In the genomic region with DNA sequence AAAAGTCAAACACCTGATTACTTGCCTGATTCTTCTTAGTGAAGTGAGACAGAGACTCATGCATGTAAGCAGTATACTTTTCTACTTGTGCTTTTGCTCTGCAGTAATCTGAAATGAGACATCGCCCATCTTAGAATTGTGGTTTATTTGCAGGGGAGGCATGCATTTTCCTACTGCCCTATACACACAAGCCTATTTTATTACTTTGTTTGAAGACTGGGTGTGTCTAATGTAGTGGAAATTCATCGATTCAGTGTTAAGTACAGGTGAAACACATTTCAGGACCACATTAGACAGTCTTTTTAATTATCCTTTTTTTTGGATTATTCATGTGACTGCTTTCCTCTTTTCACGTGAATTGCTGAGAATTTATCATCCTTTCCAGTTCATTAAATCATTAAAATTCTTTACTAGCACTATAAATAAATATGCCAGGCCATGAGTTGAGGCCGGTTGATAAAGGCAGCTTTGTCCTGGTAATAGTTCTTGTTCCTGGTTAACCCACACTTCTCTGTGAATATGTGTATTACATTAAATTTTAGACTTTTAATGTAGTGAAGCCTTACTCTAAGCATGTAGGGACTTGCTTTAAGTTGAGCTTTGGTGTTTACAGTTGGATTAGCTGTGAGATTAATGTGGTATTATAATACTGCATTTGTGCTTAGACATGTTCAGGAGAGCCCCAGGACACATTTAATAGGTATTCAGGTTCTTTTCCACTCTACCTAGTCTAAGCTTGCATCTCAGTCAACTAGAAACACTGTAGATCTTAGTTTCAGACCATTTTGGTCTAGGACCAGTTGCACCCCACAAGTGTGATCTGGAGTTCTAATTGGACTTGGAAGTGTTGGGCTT, we compare ENCODE assay signal across 17 cellular contexts. TPM values are rescaled to one million over a fixed set of nuclear protein-coding genes. Genes with fewer than 3 reads are reported as not detected.
DNase-seq lines count a peak whose midpoint lies in the region; ATAC-seq and TF ChIP-seq lines count a peak whose summit lies in the region.
"Had no signal": no experiment of that assay in that cellular context is flagged by ENCODE, and none has a peak within 500 bp of the region (broad histone marks: within the 10 kb centered on the region; RNA-seq: fewer than 3 reads in every experiment).

No MANE protein-coding gene starts in this region.

- H3K36me3 Mint-ChIP-seq in WTC11 (peaks cover 6% of the 10 kb centered on the region), osteocyte (ENCODE audit: unreplicated experiment) (peaks cover 2% of the 10 kb centered on the region)
- H3K36me3 Mint-ChIP-seq: stimulated activated memory B cell treated with anti-CD40 and anti-IgM and Interleukin-4, amounts not matched to agents 10 μg/mL and 1 μg/mL and 100 μg/mL, for 72 hours had no signal

- peak overlapping the region; percentile 1 for H3K4me3 ChIP-seq in mucosa of stomach (ENCODE audit: low read length)
- H3K4me3 ChIP-seq: lung, Peyer's patch, psoas muscle, upper lobe of right lung had no signal

- H3K9ac ChIP-seq in mucosa of stomach (ENCODE audit: low read length): peak overlapping the region; percentile 51

- DNase-seq in HT-29 (ENCODE audit: low spot score) (peak; percentile 60), NCI-H146 treated with DMSO at 0.1 percent for 48 hours (lab: John Stamatoyannopoulos, UW; ENCODE audit: unreplicated experiment) (peak; percentile 91), WTC11 (ENCODE audit: low spot score) (no peak), osteocyte (ENCODE audit: extremely low spot score, unreplicated experiment) (no peak), NCI-H1092 (lab: John Stamatoyannopoulos, UW) (no peak), germinal center (ENCODE audit: low spot score) (no peak)
- DNase-seq: activated CD8-positive, alpha-beta T cell treated with anti-CD3 and anti-CD28 coated beads, Interleukin-2, amount 10 ng/mL, durations not matched to agents 7 days and 5 days; MV-4-11; NCI-H446; Peyer's patch; psoas muscle; upper lobe of right lung had no signal

- H3K9me3 Mint-ChIP-seq in WTC11 (no peaks in the 10 kb centered on the region; the same call in 1 of the 2 replicates), osteocyte (ENCODE audit: unreplicated experiment) (no peaks in the 10 kb centered on the region)
- H3K9me3 Mint-ChIP-seq: stimulated activated memory B cell treated with anti-CD40 and anti-IgM and Interleukin-4, amounts not matched to agents 10 μg/mL and 1 μg/mL and 100 μg/mL, for 72 hours had no signal

- no peak for ATAC-seq in WTC11
- no peak for ATAC-seq in GM18517 (IDR thresholded peaks at IDR 0.05; ENCODE audit: unreplicated experiment)
- ATAC-seq: activated CD8-positive, alpha-beta T cell treated with anti-CD3 and anti-CD28 coated beads, Interleukin-2, amount 10 ng/mL, durations not matched to agents 7 days and 5 days; natural killer cell treated with Interleukin-12 subunit alpha and Interleukin-12 subunit beta and Interleukin-15 and Interleukin-18, amount 100 ng/mL, for 72 hours; psoas muscle; stimulated activated memory B cell treated with anti-CD40 and anti-IgM and Interleukin-4, amounts not matched to agents 10 μg/mL and 1 μg/mL and 100 μg/mL, for 72 hours; upper lobe of right lung had no signal

- CTCF ChIA-PET in WTC11 (lab: Charles Lee): no interaction called here

- H3K4me3 Mint-ChIP-seq in WTC11: no peak overlapping the region
- no peak overlapping the region for H3K4me3 Mint-ChIP-seq in osteocyte (ENCODE audit: unreplicated experiment)
- H3K4me3 Mint-ChIP-seq: activated CD8-positive, alpha-beta T cell treated with anti-CD3 and anti-CD28 coated beads, Interleukin-2, amount 10 ng/mL, durations not matched to agents 7 days and 5 days; natural killer cell treated with Interleukin-12 subunit alpha and Interleukin-12 subunit beta and Interleukin-15 and Interleukin-18, amount 100 ng/mL, for 72 hours; stimulated activated memory B cell treated with anti-CD40 and anti-IgM and Interleukin-4, amounts not matched to agents 10 μg/mL and 1 μg/mL and 100 μg/mL, for 72 hours had no signal

- no peaks in the 10 kb centered on the region for H3K27me3 ChIP-seq in mucosa of stomach (ENCODE audit: control insufficient read depth, insufficient read depth, low read length)
- H3K27me3 ChIP-seq: Peyer's patch, upper lobe of right lung had no signal

- no peaks in the 10 kb centered on the region for H3K9me3 ChIP-seq in mucosa of stomach (ENCODE audit: control insufficient read depth, low read length)
- H3K9me3 ChIP-seq: Peyer's patch, psoas muscle, upper lobe of right lung had no signal

- TF ChIP-seq CTCF in WTC11 (IDR thresholded peaks at IDR 0.05) (no peak), osteocyte (IDR thresholded peaks at IDR 0.05) (no peak)

- H3K27ac Mint-ChIP-seq in WTC11 (0 out of 2 replicates have a peak overlapping the region, but pooled peaks have one; percentile 5), osteocyte (ENCODE audit: unreplicated experiment) (no peak overlapping the region)
- H3K27ac Mint-ChIP-seq: activated CD8-positive, alpha-beta T cell treated with anti-CD3 and anti-CD28 coated beads, Interleukin-2, amount 10 ng/mL, durations not matched to agents 7 days and 5 days; natural killer cell treated with Interleukin-12 subunit alpha and Interleukin-12 subunit beta and Interleukin-15 and Interleukin-18, amount 100 ng/mL, for 72 hours; stimulated activated memory B cell treated with anti-CD40 and anti-IgM and Interleukin-4, amounts not matched to agents 10 μg/mL and 1 μg/mL and 100 μg/mL, for 72 hours had no signal

- H3K4me1 ChIP-seq in mucosa of stomach (ENCODE audit: control insufficient read depth, insufficient read depth, low read length): peaks cover 26% of the 10 kb centered on the region
- H3K4me1 ChIP-seq: upper lobe of right lung had no signal

- H3K36me3 ChIP-seq in mucosa of stomach (ENCODE audit: control insufficient read depth, insufficient read depth, low read length): no peaks in the 10 kb centered on the region
- H3K36me3 ChIP-seq: Peyer's patch, upper lobe of right lung had no signal

- no peaks in the 10 kb centered on the region for H3K27me3 Mint-ChIP-seq in WTC11 (ENCODE audit: low read depth)
- no peaks in the 10 kb centered on the region for H3K27me3 Mint-ChIP-seq in osteocyte (ENCODE audit: unreplicated experiment)
- H3K27me3 Mint-ChIP-seq: natural killer cell treated with Interleukin-12 subunit alpha and Interleukin-12 subunit beta and Interleukin-15 and Interleukin-18, amount 100 ng/mL, for 72 hours; stimulated activated memory B cell treated with anti-CD40 and anti-IgM and Interleukin-4, amounts not matched to agents 10 μg/mL and 1 μg/mL and 100 μg/mL, for 72 hours had no signal

- H3K4me1 Mint-ChIP-seq in WTC11: peaks cover 41% of the 10 kb centered on the region
- peaks cover 28% of the 10 kb centered on the region for H3K4me1 Mint-ChIP-seq in osteocyte (ENCODE audit: unreplicated experiment)
- H3K4me1 Mint-ChIP-seq: stimulated activated memory B cell treated with anti-CD40 and anti-IgM and Interleukin-4, amounts not matched to agents 10 μg/mL and 1 μg/mL and 100 μg/mL, for 72 hours had no signal

- POLR2A ChIA-PET in WTC11 (lab: Charles Lee): no interaction called here

TF ChIP-seq in WTC11, 78 proteins besides CTCF, POLR2A, EP300 and RAD21 (continues in another document):
- TF ChIP-seq SOX15 (CRISPR knock-in tag; IDR thresholded peaks at IDR 0.05): no peak
- TF ChIP-seq, protein P1, sequence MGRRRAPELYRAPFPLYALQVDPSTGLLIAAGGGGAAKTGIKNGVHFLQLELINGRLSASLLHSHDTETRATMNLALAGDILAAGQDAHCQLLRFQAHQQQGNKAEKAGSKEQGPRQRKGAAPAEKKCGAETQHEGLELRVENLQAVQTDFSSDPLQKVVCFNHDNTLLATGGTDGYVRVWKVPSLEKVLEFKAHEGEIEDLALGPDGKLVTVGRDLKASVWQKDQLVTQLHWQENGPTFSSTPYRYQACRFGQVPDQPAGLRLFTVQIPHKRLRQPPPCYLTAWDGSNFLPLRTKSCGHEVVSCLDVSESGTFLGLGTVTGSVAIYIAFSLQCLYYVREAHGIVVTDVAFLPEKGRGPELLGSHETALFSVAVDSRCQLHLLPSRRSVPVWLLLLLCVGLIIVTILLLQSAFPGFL (CRISPR knock-in tag; IDR thresholded peaks at IDR 0.05; ENCODE audit: borderline replicate concordance): no peak
- TF ChIP-seq, protein P2, sequence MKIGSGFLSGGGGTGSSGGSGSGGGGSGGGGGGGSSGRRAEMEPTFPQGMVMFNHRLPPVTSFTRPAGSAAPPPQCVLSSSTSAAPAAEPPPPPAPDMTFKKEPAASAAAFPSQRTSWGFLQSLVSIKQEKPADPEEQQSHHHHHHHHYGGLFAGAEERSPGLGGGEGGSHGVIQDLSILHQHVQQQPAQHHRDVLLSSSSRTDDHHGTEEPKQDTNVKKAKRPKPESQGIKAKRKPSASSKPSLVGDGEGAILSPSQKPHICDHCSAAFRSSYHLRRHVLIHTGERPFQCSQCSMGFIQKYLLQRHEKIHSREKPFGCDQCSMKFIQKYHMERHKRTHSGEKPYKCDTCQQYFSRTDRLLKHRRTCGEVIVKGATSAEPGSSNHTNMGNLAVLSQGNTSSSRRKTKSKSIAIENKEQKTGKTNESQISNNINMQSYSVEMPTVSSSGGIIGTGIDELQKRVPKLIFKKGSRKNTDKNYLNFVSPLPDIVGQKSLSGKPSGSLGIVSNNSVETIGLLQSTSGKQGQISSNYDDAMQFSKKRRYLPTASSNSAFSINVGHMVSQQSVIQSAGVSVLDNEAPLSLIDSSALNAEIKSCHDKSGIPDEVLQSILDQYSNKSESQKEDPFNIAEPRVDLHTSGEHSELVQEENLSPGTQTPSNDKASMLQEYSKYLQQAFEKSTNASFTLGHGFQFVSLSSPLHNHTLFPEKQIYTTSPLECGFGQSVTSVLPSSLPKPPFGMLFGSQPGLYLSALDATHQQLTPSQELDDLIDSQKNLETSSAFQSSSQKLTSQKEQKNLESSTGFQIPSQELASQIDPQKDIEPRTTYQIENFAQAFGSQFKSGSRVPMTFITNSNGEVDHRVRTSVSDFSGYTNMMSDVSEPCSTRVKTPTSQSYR (CRISPR knock-in tag; IDR thresholded peaks at IDR 0.05): no peak
- TF ChIP-seq, protein P3, sequence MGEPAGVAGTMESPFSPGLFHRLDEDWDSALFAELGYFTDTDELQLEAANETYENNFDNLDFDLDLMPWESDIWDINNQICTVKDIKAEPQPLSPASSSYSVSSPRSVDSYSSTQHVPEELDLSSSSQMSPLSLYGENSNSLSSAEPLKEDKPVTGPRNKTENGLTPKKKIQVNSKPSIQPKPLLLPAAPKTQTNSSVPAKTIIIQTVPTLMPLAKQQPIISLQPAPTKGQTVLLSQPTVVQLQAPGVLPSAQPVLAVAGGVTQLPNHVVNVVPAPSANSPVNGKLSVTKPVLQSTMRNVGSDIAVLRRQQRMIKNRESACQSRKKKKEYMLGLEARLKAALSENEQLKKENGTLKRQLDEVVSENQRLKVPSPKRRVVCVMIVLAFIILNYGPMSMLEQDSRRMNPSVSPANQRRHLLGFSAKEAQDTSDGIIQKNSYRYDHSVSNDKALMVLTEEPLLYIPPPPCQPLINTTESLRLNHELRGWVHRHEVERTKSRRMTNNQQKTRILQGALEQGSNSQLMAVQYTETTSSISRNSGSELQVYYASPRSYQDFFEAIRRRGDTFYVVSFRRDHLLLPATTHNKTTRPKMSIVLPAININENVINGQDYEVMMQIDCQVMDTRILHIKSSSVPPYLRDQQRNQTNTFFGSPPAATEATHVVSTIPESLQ (CRISPR knock-in tag; IDR thresholded peaks at IDR 0.05): no peak

RNA-seq across cellular contexts. Expression of a gene that starts 10.8 kb away (rescaled TPM):
- 20.3 and 26.7 TPM in 2 replicates for total RNA-seq in HT-29 (2014; rRNA removed; shearing (Covaris generic))
- total RNA-seq in WTC11 (2021) (37.3 to 40.5 TPM (median 38.5 TPM) in 3 replicates), osteocyte (25.1 and 29.7 TPM in 2 replicates)

Comparison
In these comparisons a context has a peak if more than half of its experiments do, and no peak if none do; other contexts are left out.
1. DNase-seq: peak in HT-29 (single experiment) and NCI-H146 treated with DMSO at 0.1 percent for 48 hours (single experiment); none in WTC11 (single experiment), osteocyte (single experiment), NCI-H1092 (single experiment) and germinal center (single experiment).